ENCODE assay signal across 1 cellular context in genomic region chr9:130182090-130182909, GRCh38.
TF ChIP-seq lines count a peak whose summit lies in the region.

No MANE protein-coding gene starts in this region.

TF ChIP-seq in HepG2, 621 proteins besides CTCF, POLR2A, EP300 and RAD21:
- no peak for TF ChIP-seq MLLT10 (CRISPR knock-in tag; IDR thresholded peaks at IDR 0.05)
- peak; percentile 36; the same call in 1 of the 2 replicates for TF ChIP-seq ZBTB33 (CRISPR knock-in tag; IDR thresholded peaks at IDR 0.05)
- TF ChIP-seq ZNF629 (CRISPR knock-in tag; conservative IDR thresholded peaks at IDR 0.05), result peak; percentile 75
- TF ChIP-seq XBP1 (CRISPR knock-in tag; IDR thresholded peaks at IDR 0.05), result no peak
- TF ChIP-seq ZNF362 (CRISPR knock-in tag; IDR thresholded peaks at IDR 0.05; ENCODE audit: borderline replicate concordance), result no peak
- no peak for TF ChIP-seq PHF20 (CRISPR knock-in tag; IDR thresholded peaks at IDR 0.05)
- TF ChIP-seq ZNF781 (CRISPR knock-in tag; IDR thresholded peaks at IDR 0.05; ENCODE audit: borderline replicate concordance, not compliant biosample characterization), result no peak
- no peak for TF ChIP-seq ELF1 (CRISPR knock-in tag; IDR thresholded peaks at IDR 0.05)
- TF ChIP-seq SNAPC2 (CRISPR knock-in tag; IDR thresholded peaks at IDR 0.05), result no peak
TF ChIP-seq in HepG2: peak in this region for 2.
